In genomic region chr5:171596391-171596878, GRCh38 we compare ENCODE assay signal across 11 cellular contexts.
DNase-seq lines count a peak whose midpoint lies in the region; ATAC-seq, FAIRE-seq and TF ChIP-seq lines count a peak whose summit lies in the region.
"Had no signal": no experiment of that assay in that cellular context is flagged by ENCODE, and none has a peak within 500 bp of the region (broad histone marks: within the 10 kb centered on the region; RNA-seq: fewer than 3 reads in every experiment).

No MANE protein-coding gene starts in this region.

- no peaks in the 10 kb centered on the region for H3K36me3 ChIP-seq in MG63
- H3K36me3 ChIP-seq in endodermal cell (ENCODE audit: control insufficient read depth, insufficient read depth, low read length): no peaks in the 10 kb centered on the region
- no peaks in the 10 kb centered on the region for H3K36me3 ChIP-seq in HepG2 (replicated peaks in 1 of 2; ENCODE audit: control insufficient read depth in 1 of 2, insufficient read depth in 2 of 2, low read length in 2 of 2)
- H3K36me3 ChIP-seq: stomach had no signal

- in situ Hi-C loops in HepG2 (cut with HindIII; ENCODE audit: extremely low pct_ligation_motif_present, low pct_unique_long_range_greater_than_20kb): loop anchor here (10.0 kb wide), 1 partner anchor 172 kb away; no protein-coding TSS in a partner anchor

- intact Hi-C loops in HepG2 (cut with micrococcal nuclease; ENCODE audit: unreplicated experiment): no loop called here

- no peak for TF ChIP-seq EP300 in HepG2 (IDR thresholded peaks at IDR 0.05; ENCODE audit: low read depth in 2 of 2, low read length in 2 of 2)
- no peak for TF ChIP-seq EP300 in HepG2 (CRISPR knock-in tag; IDR thresholded peaks at IDR 0.05; ENCODE audit: borderline replicate concordance)

- no peaks in the 10 kb centered on the region for H4K20me1 ChIP-seq in HepG2 (ENCODE audit: insufficient read depth, low read length)

- no peak overlapping the region for H3K4me3 ChIP-seq in MG63
- H3K4me3 ChIP-seq in endodermal cell (ENCODE audit: low read length): no peak overlapping the region
- H3K4me3 ChIP-seq in HepG2 (replicated peaks in 1 of 3; ENCODE audit: insufficient read depth in 1 of 3, low read depth in 2 of 3, low read length in 3 of 3): no peak overlapping the region
- H3K4me3 ChIP-seq: stomach had no signal

- POLR2A ChIA-PET in HepG2 (lab: Yijun Ruan, JAX): no interaction called here

- H3K4me2 ChIP-seq in HepG2 (ENCODE audit: low read depth, low read length): no peak overlapping the region

- H3K27me3 ChIP-seq in MG63 (no peaks in the 10 kb centered on the region), endodermal cell (ENCODE audit: control insufficient read depth, insufficient read depth, low read length, poor library complexity, severe bottlenecking) (no peaks in the 10 kb centered on the region), HepG2 (ENCODE audit: control insufficient read depth in 1 of 2, insufficient read depth in 2 of 2, low read length in 2 of 2) (no peaks in the 10 kb centered on the region; a peak in 2 of 5 replicates)

- peak overlapping the region; percentile 60 for H3K27ac Mint-ChIP-seq in endodermal cell

- H3K4me1 Mint-ChIP-seq in endodermal cell: no peaks in the 10 kb centered on the region

- peaks cover 2% of the 10 kb centered on the region for H3K27me3 Mint-ChIP-seq in endodermal cell (ENCODE audit: insufficient read depth)

- CTCF ChIA-PET in HepG2 (lab: Yijun Ruan, JAX; ENCODE audit: low intra/inter-chr PET ratio, low total read pairs): no interaction called here

- FAIRE-seq in HepG2 (lab: Jason Lieb, UNC) (no peak), urothelium cell line (lab: Jason Lieb, UNC) (no peak)

- TF ChIP-seq RAD21 in HepG2 (CRISPR knock-in tag; IDR thresholded peaks at IDR 0.05): no peak

- TF ChIP-seq POLR2A in HepG2 (IDR thresholded peaks at IDR 0.05; ENCODE audit: insufficient read depth in 1 of 2, low read depth in 2 of 2, low read length in 2 of 2): no peak

- H3K4me3 Mint-ChIP-seq in endodermal cell: no peak overlapping the region

- TF ChIP-seq CTCF in endodermal cell (conservative IDR thresholded peaks at IDR 0.05): peak; percentile 58
- no peak for TF ChIP-seq CTCF in HepG2 (CRISPR knock-in tag; IDR thresholded peaks at IDR 0.05)

- no peaks in the 10 kb centered on the region for H3K79me2 ChIP-seq in HepG2 (ENCODE audit: insufficient read depth, low read length)

- peaks cover 5% of the 10 kb centered on the region for H3K9me3 Mint-ChIP-seq in endodermal cell

- ATAC-seq in HepG2 (no peak; the same call in 2 of the 3 replicates), GM18861 (IDR thresholded peaks at IDR 0.05; ENCODE audit: unreplicated experiment) (no peak)

- 79 to 82% methylated on average over 14 to 21 of the region's 22 CpGs for WGBS in endodermal cell (ENCODE audit: insufficient coverage in 1 of 2, insufficient read length in 1 of 2), 2 experiments
- 54% methylated on average over 20 of the region's 22 CpGs for WGBS in HepG2 (ENCODE audit: low lambda C conversion rate)

- peaks cover 12% of the 10 kb centered on the region; the same call in 1 of the 2 replicates for H3K9me3 ChIP-seq in MG63
- no peaks in the 10 kb centered on the region for H3K9me3 ChIP-seq in endodermal cell (ENCODE audit: control insufficient read depth, low read length)
- H3K9me3 ChIP-seq in HepG2 (ENCODE audit: low read length): no peaks in the 10 kb centered on the region
- H3K9me3 ChIP-seq: stomach had no signal

- H3K27ac ChIP-seq in endodermal cell (ENCODE audit: low read depth, low read length) (no peak overlapping the region), HepG2 (ENCODE audit: extremely low read length, insufficient read depth, low read length) (no peak overlapping the region)
- H3K27ac ChIP-seq: stomach had no signal

- H3K9ac ChIP-seq in endodermal cell (ENCODE audit: extremely low read depth, low read length, poor library complexity, severe bottlenecking) (no peak overlapping the region), HepG2 (ENCODE audit: insufficient read depth, low read depth, low read length) (no peak overlapping the region)

- no TSS peak for BruUV-seq in HepG2 (replicated peaks; lab: Mats Ljungman, UMichigan)

- H3K36me3 Mint-ChIP-seq in endodermal cell (ENCODE audit: low read depth): no peaks in the 10 kb centered on the region

- DNase-seq in MG63: peak; percentile 99
- DNase-seq in endodermal cell: peak; percentile 86
- no peak for DNase-seq in HepG2 (ENCODE audit: low spot score)
- peak; percentile 91 for DNase-seq in urothelium cell line (ENCODE audit: low spot score)
- no peak for DNase-seq in activated gamma-delta T cell (lab: John Stamatoyannopoulos, UW)
- DNase-seq in OCI-M2 (lab: John Stamatoyannopoulos, UW; ENCODE audit: unreplicated experiment): no peak
- DNase-seq: cerebellar nuclear complex, NCI-H1048, OCI-M1, stomach had no signal

- no peak overlapping the region for H2AFZ ChIP-seq in HepG2 (ENCODE audit: low read length)

- H3K4me1 ChIP-seq in endodermal cell (ENCODE audit: control insufficient read depth, insufficient read depth, low read length): no peaks in the 10 kb centered on the region
- H3K4me1 ChIP-seq in HepG2 (ENCODE audit: insufficient read depth, low read length): no peaks in the 10 kb centered on the region

TF ChIP-seq in HepG2, 621 proteins besides CTCF, POLR2A, EP300 and RAD21:
- TF ChIP-seq ZNF567 (CRISPR knock-in tag; IDR thresholded peaks at IDR 0.05; ENCODE audit: borderline replicate concordance): no peak
- no peak for TF ChIP-seq IRF2 (CRISPR knock-in tag; IDR thresholded peaks at IDR 0.05)
- TF ChIP-seq ZBTB33 (CRISPR knock-in tag; IDR thresholded peaks at IDR 0.05): 0 out of 2 replicates have a peak, but pooled peaks have one; percentile 37
- no peak for TF ChIP-seq SRSF1 (optimal IDR thresholded peaks at IDR 0.05; ENCODE audit: low read depth, low read length)
TF ChIP-seq in HepG2: peak in this region for 1.

Comparison
In these comparisons a context has a peak if more than half of its experiments do, and no peak if none do; other contexts are left out.
1. DNase-seq: peak in MG63 (single experiment), endodermal cell (single experiment) and urothelium cell line (single experiment); none in HepG2 (single experiment), activated gamma-delta T cell (single experiment) and OCI-M2 (single experiment).